In genomic region chr2:42939411-42940206, GRCh38 we compare ENCODE assay signal across 23 cellular contexts.
DNase-seq lines count a peak whose midpoint lies in the region; ATAC-seq and TF ChIP-seq lines count a peak whose summit lies in the region.
"Had no signal": no experiment of that assay in that cellular context is flagged by ENCODE, and none has a peak within 500 bp of the region (broad histone marks: within the 10 kb centered on the region; RNA-seq: fewer than 3 reads in every experiment).

No MANE protein-coding gene starts in this region.

- TF ChIP-seq EP300 in Ishikawa (IDR thresholded peaks at IDR 0.05; ENCODE audit: borderline replicate concordance) = no peak

- peaks cover 8% of the 10 kb centered on the region for H3K4me1 Mint-ChIP-seq in Caco-2 (ENCODE audit: low read depth, unreplicated experiment)

- TF ChIP-seq POLR2A in body of pancreas (IDR thresholded peaks at IDR 0.05) (no peak), spleen (IDR thresholded peaks at IDR 0.05) (no peak)

- no peaks in the 10 kb centered on the region for H3K27me3 Mint-ChIP-seq in Caco-2 (ENCODE audit: insufficient read depth, unreplicated experiment)

- ATAC-seq in body of pancreas (peak; percentile 55), left colon (peak; percentile 84)
- ATAC-seq: naive thymus-derived CD4-positive, alpha-beta T cell; SK-N-SH treated with all-trans-retinoic acid at 6 μM for 48 hours had no signal

- TF ChIP-seq RAD21 in Ishikawa (IDR thresholded peaks at IDR 0.05; ENCODE audit: low read depth) = no peak

- H3K9me3 Mint-ChIP-seq in Caco-2 (ENCODE audit: unreplicated experiment) = no peaks in the 10 kb centered on the region
- H3K9me3 Mint-ChIP-seq: CD14-positive monocyte; H9; naive thymus-derived CD4-positive, alpha-beta T cell; T-helper 2 cell treated with Interferon-gamma antibody and Interleukin-4, amounts not matched to agents 5 μg/mL and 100 μg/mL, for 36 hours had no signal

- H3K27ac ChIP-seq in body of pancreas = peak overlapping the region in 2 of 4 donors; percentile 12 to 31
- H3K27ac ChIP-seq in spleen = peak overlapping the region in 7 of 8 donors; percentile 17 to 63 (median 55)

- H3K4me3 Mint-ChIP-seq in Caco-2 (ENCODE audit: unreplicated experiment) = no peak overlapping the region
- H3K4me3 Mint-ChIP-seq: CD14-positive monocyte; H9; naive thymus-derived CD4-positive, alpha-beta T cell; T-helper 2 cell treated with Interferon-gamma antibody and Interleukin-4, amounts not matched to agents 5 μg/mL and 100 μg/mL, for 36 hours had no signal

- TF ChIP-seq CTCF in body of pancreas (IDR thresholded peaks at IDR 0.05) (no peak), spleen (IDR thresholded peaks at IDR 0.05 in 8 of 11, conservative IDR thresholded peaks at IDR 0.05 in 3 of 11) (no peak), Caco-2 (IDR thresholded peaks at IDR 0.05; ENCODE audit: insufficient read depth in 1 of 2, low read depth in 1 of 2, low read length in 1 of 2, severe bottlenecking in 1 of 2, unreplicated experiment in 1 of 2) (no peak)

- H3K36me3 Mint-ChIP-seq in Caco-2 (ENCODE audit: insufficient read depth, unreplicated experiment) = no peaks in the 10 kb centered on the region
- H3K36me3 Mint-ChIP-seq: CD14-positive monocyte; naive thymus-derived CD4-positive, alpha-beta T cell had no signal

- H3K4me3 ChIP-seq in body of pancreas (no peak overlapping the region), spleen (no peak overlapping the region), Caco-2 (ENCODE audit: low read depth, low read length) (no peak overlapping the region)

- POLR2A ChIA-PET in Caco-2 (lab: Charles Lee) = no interaction called here

- no peaks in the 10 kb centered on the region for H3K9me3 ChIP-seq in body of pancreas
- H3K9me3 ChIP-seq in spleen = no peaks in the 10 kb centered on the region
- no peaks in the 10 kb centered on the region for H3K9me3 ChIP-seq in Caco-2

- no peak overlapping the region for H3K27ac Mint-ChIP-seq in Caco-2 (ENCODE audit: unreplicated experiment)
- H3K27ac Mint-ChIP-seq: CD14-positive monocyte; H9; naive thymus-derived CD4-positive, alpha-beta T cell; T-helper 2 cell treated with Interferon-gamma antibody and Interleukin-4, amounts not matched to agents 5 μg/mL and 100 μg/mL, for 36 hours had no signal

- 69 to 73% methylated on average over 9 to 11 of the region's 11 CpGs for WGBS in body of pancreas, 2 donors
- WGBS in spleen, 5 donors = 66 to 76% (median 70%) methylated on average over 11 of the region's 11 CpGs

- BruUV-seq in Caco-2 (replicated peaks; lab: Mats Ljungman, UMichigan) = no TSS peak

- H3K27me3 ChIP-seq in body of pancreas (no peaks in the 10 kb centered on the region), spleen (replicated peaks in 1 of 7) (no peaks in the 10 kb centered on the region), Caco-2 (replicated peaks; ENCODE audit: control insufficient read depth, insufficient read depth, low read length) (no peaks in the 10 kb centered on the region)

- H3K36me3 ChIP-seq in body of pancreas (replicated peaks in 1 of 2; ENCODE audit: insufficient read depth in 1 of 2, low read depth in 2 of 2) (no peaks in the 10 kb centered on the region), spleen (no peaks in the 10 kb centered on the region), Caco-2 (ENCODE audit: control insufficient read depth, insufficient read depth, low read length) (no peaks in the 10 kb centered on the region)

- intact Hi-C loops in body of pancreas (cut with DNase I) (no loop called here), left colon (cut with DNase I, micrococcal nuclease) (loop anchor here (10.0 kb wide), 2 partner anchors 95 to 105 kb away; no protein-coding TSS in a partner anchor), spleen (cut with DNase I; ENCODE audit: low total_unique reads) (loop anchor here (5.0 to 10.0 kb wide), 2 partner anchors 65 to 548 kb away; no protein-coding TSS in a partner anchor), Caco-2 (cut with micrococcal nuclease; ENCODE audit: unreplicated experiment) (loop anchor here (5.0 to 10.0 kb wide), 2 partner anchors 42 to 225 kb away; no protein-coding TSS in a partner anchor)

- peaks cover 7% of the 10 kb centered on the region for H3K4me1 ChIP-seq in body of pancreas
- H3K4me1 ChIP-seq in spleen = peaks cover 0 to 48% (median 18%) of the 10 kb centered on the region in 6 donors
- H3K4me1 ChIP-seq in Caco-2 = peaks cover 17% of the 10 kb centered on the region

- no peak for DNase-seq in body of pancreas
- peak in 1 of 2 donors; percentile 45 for DNase-seq in left colon
- DNase-seq in spleen = no peak
- no peak for DNase-seq in middle frontal gyrus (ENCODE audit: extremely low spot score, low spot score)
- DNase-seq in Caco-2 = no peak
- DNase-seq in NCI-H524 treated with DMSO at 0.1 percent for 48 hours (lab: John Stamatoyannopoulos, UW) = no peak
- no peak for DNase-seq in NCI-H187 (lab: John Stamatoyannopoulos, UW)
- DNase-seq: activated CD4-positive, alpha-beta T cell treated with anti-CD3 and anti-CD28 coated beads, Interleukin-2, amount 50 U/mL, for 4 hours; activated CD8-positive, alpha-beta memory T cell treated with anti-CD3 and anti-CD28 coated beads, Interleukin-2, amount 50 U/mL, for 48 hours; activated effector memory CD4-positive, alpha-beta T cell treated with Interleukin-2 at 50 U/mL for 16 hours; dermis blood vessel endothelial cell; foreskin fibroblast; H9; hypothalamus; naive thymus-derived CD4-positive, alpha-beta T cell; NCI-H1417 treated with DMSO at 0.1 percent for 48 hours; NCI-H510A treated with DMSO at 0.1 percent for 48 hours; RPMI8226; stimulated activated CD4-positive, alpha-beta T cell treated with anti-CD3 and anti-CD28 coated beads, Interleukin-15, amount 100 ng/mL, for 24 hours had no signal

- CTCF ChIA-PET in Caco-2 (lab: Charles Lee) = no interaction called here

TF ChIP-seq in Ishikawa, 13 proteins besides CTCF, POLR2A, EP300 and RAD21:
- TF ChIP-seq USF1 (IDR thresholded peaks at IDR 0.05) (peak; percentile 67), REST (IDR thresholded peaks at IDR 0.05; ENCODE audit: low read depth) (no peak)
